1 cellular context compared by ENCODE assay signal in the genomic region with DNA sequence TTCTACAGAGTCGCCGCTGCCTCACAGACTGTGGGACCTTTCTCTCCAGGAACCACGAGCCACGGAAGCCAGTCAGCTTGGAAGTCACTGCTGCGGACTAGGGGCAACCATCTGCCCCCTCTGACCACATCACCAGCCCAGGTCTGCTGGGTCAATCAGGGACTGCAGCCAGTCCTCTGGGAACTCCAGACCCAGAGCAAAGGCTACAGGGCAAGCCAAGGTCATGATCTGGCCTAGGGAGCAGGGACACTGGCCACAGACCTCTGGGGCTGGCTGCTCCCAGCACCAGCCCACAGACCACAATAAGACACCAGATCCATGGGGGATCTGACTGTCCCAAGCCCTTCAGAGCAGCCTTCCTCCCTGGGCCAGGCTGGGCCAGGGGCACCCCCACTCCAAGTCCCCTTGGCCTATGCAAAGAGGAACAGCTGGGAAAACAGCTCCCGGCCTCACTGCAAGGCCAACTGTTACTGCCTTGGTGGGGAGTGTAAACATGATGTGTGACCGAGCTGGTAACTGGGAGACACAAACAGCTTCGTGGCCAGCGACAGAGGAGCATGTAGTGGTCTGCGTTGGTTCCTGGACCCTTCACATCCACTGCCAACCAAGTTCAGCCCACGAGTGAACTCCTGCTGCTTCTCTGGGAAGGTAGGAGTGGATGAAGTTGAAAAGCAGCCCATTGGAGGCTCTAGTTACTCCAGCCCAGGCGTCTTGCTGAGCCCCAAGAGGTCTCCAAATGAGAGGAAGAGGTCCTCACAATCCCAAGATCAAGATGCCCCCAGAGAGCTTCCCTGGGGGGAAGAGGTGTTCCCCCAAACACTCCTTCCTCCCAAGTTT.
A peak's percentile ranks its signal among the peaks of the same experiment; 100 is the strongest.
TF ChIP-seq lines count a peak whose summit lies in the region.

No MANE protein-coding gene starts in this region.

TF ChIP-seq in liver, 16 proteins besides CTCF, POLR2A, EP300 and RAD21 (continued from another document):
- TF ChIP-seq, protein P1, sequence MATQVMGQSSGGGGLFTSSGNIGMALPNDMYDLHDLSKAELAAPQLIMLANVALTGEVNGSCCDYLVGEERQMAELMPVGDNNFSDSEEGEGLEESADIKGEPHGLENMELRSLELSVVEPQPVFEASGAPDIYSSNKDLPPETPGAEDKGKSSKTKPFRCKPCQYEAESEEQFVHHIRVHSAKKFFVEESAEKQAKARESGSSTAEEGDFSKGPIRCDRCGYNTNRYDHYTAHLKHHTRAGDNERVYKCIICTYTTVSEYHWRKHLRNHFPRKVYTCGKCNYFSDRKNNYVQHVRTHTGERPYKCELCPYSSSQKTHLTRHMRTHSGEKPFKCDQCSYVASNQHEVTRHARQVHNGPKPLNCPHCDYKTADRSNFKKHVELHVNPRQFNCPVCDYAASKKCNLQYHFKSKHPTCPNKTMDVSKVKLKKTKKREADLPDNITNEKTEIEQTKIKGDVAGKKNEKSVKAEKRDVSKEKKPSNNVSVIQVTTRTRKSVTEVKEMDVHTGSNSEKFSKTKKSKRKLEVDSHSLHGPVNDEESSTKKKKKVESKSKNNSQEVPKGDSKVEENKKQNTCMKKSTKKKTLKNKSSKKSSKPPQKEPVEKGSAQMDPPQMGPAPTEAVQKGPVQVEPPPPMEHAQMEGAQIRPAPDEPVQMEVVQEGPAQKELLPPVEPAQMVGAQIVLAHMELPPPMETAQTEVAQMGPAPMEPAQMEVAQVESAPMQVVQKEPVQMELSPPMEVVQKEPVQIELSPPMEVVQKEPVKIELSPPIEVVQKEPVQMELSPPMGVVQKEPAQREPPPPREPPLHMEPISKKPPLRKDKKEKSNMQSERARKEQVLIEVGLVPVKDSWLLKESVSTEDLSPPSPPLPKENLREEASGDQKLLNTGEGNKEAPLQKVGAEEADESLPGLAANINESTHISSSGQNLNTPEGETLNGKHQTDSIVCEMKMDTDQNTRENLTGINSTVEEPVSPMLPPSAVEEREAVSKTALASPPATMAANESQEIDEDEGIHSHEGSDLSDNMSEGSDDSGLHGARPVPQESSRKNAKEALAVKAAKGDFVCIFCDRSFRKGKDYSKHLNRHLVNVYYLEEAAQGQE (IDR thresholded peaks at IDR 0.05), result peak; percentile 85
- TF ChIP-seq GABPA (IDR thresholded peaks at IDR 0.05 in 1 of 2, conservative IDR thresholded peaks at IDR 0.05 in 1 of 2), result peak in 1 of 2 donors; percentile 76
- peak; percentile 100 for TF ChIP-seq HNF4A (conservative IDR thresholded peaks at IDR 0.05)
- no peak for TF ChIP-seq TAF1 (conservative IDR thresholded peaks at IDR 0.05)
- peak; percentile 95 for TF ChIP-seq SP1 (IDR thresholded peaks at IDR 0.05)
- peak; percentile 82 for TF ChIP-seq YY1 (IDR thresholded peaks at IDR 0.05)
- peak; percentile 100 for TF ChIP-seq RXRA (IDR thresholded peaks at IDR 0.05)
- TF ChIP-seq FOXA1 (IDR thresholded peaks at IDR 0.05), result peak; percentile 58
- TF ChIP-seq, protein P2, sequence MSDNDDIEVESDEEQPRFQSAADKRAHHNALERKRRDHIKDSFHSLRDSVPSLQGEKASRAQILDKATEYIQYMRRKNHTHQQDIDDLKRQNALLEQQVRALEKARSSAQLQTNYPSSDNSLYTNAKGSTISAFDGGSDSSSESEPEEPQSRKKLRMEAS (IDR thresholded peaks at IDR 0.05), result peak; percentile 92
- peak; percentile 99 for TF ChIP-seq HNF4G (IDR thresholded peaks at IDR 0.05)
- TF ChIP-seq JUND (IDR thresholded peaks at IDR 0.05), result peak in 1 of 2 donors; percentile 82
- TF ChIP-seq EGR1 (IDR thresholded peaks at IDR 0.05; ENCODE audit: low read depth in 2 of 2), result peak in 1 of 2 donors; percentile 79
